ENCODE assay signal across 22 cellular contexts in genomic region chr11:119046489-119046888, GRCh38. TPM values are rescaled to one million over a fixed set of nuclear protein-coding genes. Genes with fewer than 3 reads are reported as not detected.
DNase-seq lines count a peak whose midpoint lies in the region; ATAC-seq, FAIRE-seq and TF ChIP-seq lines count a peak whose summit lies in the region.
"Had no signal": no experiment of that assay in that cellular context is flagged by ENCODE, and none has a peak within 500 bp of the region (broad histone marks: within the 10 kb centered on the region; RNA-seq: fewer than 3 reads in every experiment).

No MANE protein-coding gene starts in this region.

- peaks cover 12% of the 10 kb centered on the region for H3K4me1 Mint-ChIP-seq in activated CD4-positive, alpha-beta T cell treated with anti-CD3 and anti-CD28 coated beads, Interleukin-2, amount 10 ng/mL, durations not matched to agents 24 days and 14 days

- H3K4me2 ChIP-seq in K562 (ENCODE audit: insufficient read depth, low read length) (no peak overlapping the region), osteoblast (ENCODE audit: insufficient read depth, low read length) (no peak overlapping the region)
- H3K4me2 ChIP-seq: GM23338 had no signal

- no peak overlapping the region for H3K4me3 Mint-ChIP-seq in activated CD4-positive, alpha-beta T cell treated with anti-CD3 and anti-CD28 coated beads, Interleukin-2, amount 10 ng/mL, durations not matched to agents 24 days and 14 days
- H3K4me3 Mint-ChIP-seq: CD4-positive, CD25-positive, alpha-beta regulatory T cell; CD8-positive, alpha-beta memory T cell; GM23338 had no signal

- peaks cover 3% of the 10 kb centered on the region for H3K9me1 ChIP-seq in K562 (ENCODE audit: control insufficient read depth, insufficient read depth, low read length)

- BruUV-seq in K562 (replicated peaks; lab: Mats Ljungman, UMichigan): no TSS peak

- H4K20me1 ChIP-seq in K562 (replicated peaks; ENCODE audit: control insufficient read depth, insufficient read depth, low read length) (no peaks in the 10 kb centered on the region), osteoblast (ENCODE audit: insufficient read depth, low read length) (no peaks in the 10 kb centered on the region)

- no peak for TF ChIP-seq CTCF in K562 (IDR thresholded peaks at IDR 0.05 in 2 of 3, conservative IDR thresholded peaks at IDR 0.05 in 1 of 3; ENCODE audit: insufficient read depth in 2 of 3, low read depth in 1 of 3, low read length in 3 of 3)
- no peak for TF ChIP-seq CTCF in osteoblast (IDR thresholded peaks at IDR 0.05; ENCODE audit: extremely low read depth, low read depth, low read length)
- no peak for TF ChIP-seq CTCF in D721Med (IDR thresholded peaks at IDR 0.05; ENCODE audit: insufficient read depth, missing control alignments)

- H3K79me2 ChIP-seq in K562 (ENCODE audit: control insufficient read depth, insufficient read depth, low read length) (no peaks in the 10 kb centered on the region), osteoblast (ENCODE audit: insufficient read depth, low read length) (no peaks in the 10 kb centered on the region)

- no peak for ATAC-seq in K562
- ATAC-seq in GM18511 (IDR thresholded peaks at IDR 0.05; ENCODE audit: unreplicated experiment): no peak
- ATAC-seq: GM23338 had no signal

- CTCF ChIA-PET in K562 (lab: Yijun Ruan, JAX; ENCODE audit: low intra/inter-chr PET ratio): interaction anchor here (0.6 kb wide), 1 partner anchor 225 kb away, joined by 3 read pairs; no protein-coding TSS in a partner anchor

- H3K9me3 Mint-ChIP-seq in activated CD4-positive, alpha-beta T cell treated with anti-CD3 and anti-CD28 coated beads, Interleukin-2, amount 10 ng/mL, durations not matched to agents 24 days and 14 days: no peaks in the 10 kb centered on the region
- H3K9me3 Mint-ChIP-seq: CD4-positive, CD25-positive, alpha-beta regulatory T cell; CD8-positive, alpha-beta memory T cell; GM23338 had no signal

- in situ Hi-C loops in K562 (cut with MboI): no loop called here

- POLR2A ChIA-PET in K562 (lab: Yijun Ruan, JAX): interaction anchor here (1.1 to 9.3 kb wide), 5 partner anchors 8 to 48 kb away, joined by 3 to 132 read pairs (median 5); partner anchors contain the start of genes HYOU1 and VPS11

- no peak overlapping the region for H3K27ac Mint-ChIP-seq in activated CD4-positive, alpha-beta T cell treated with anti-CD3 and anti-CD28 coated beads, Interleukin-2, amount 10 ng/mL, durations not matched to agents 24 days and 14 days
- H3K27ac Mint-ChIP-seq: CD4-positive, CD25-positive, alpha-beta regulatory T cell; CD8-positive, alpha-beta memory T cell; GM23338 had no signal

- H3K9me3 ChIP-seq in K562 (replicated peaks; ENCODE audit: control insufficient read depth, insufficient read depth, low read depth, low read length): no peaks in the 10 kb centered on the region
- H3K9me3 ChIP-seq in osteoblast (ENCODE audit: low read depth, low read length): no peaks in the 10 kb centered on the region
- H3K9me3 ChIP-seq: BE2C had no signal

- H3K36me3 Mint-ChIP-seq in activated CD4-positive, alpha-beta T cell treated with anti-CD3 and anti-CD28 coated beads, Interleukin-2, amount 10 ng/mL, durations not matched to agents 24 days and 14 days (ENCODE audit: low read depth): peaks cover 58% of the 10 kb centered on the region

- intact Hi-C loops in K562 (cut with micrococcal nuclease): no loop called here
- intact Hi-C loops in activated CD4-positive, alpha-beta T cell treated with anti-CD3 and anti-CD28 coated beads, Interleukin-2, amount 10 ng/mL, durations not matched to agents 24 days and 14 days (cut with micrococcal nuclease): no loop called here

- DNase-seq in GM12892 (ENCODE audit: insufficient read length): no peak
- DNase-seq in K562 (ENCODE audit: extremely low read depth in 1 of 4, low spot score in 3 of 4): peak in 2 of 4 experiments; percentile 4 to 5
- DNase-seq in osteoblast (ENCODE audit: insufficient read length, low spot score, missing footprints): peak; percentile 71
- no peak for DNase-seq in D721Med (ENCODE audit: insufficient read length, low spot score)
- DNase-seq in activated CD4-positive, alpha-beta T cell treated with anti-CD3 and anti-CD28 coated beads, Interleukin-2, amount 10 ng/mL, durations not matched to agents 24 days and 14 days: no peak
- DNase-seq: ACHN; BE2C; C1 segment of cervical spinal cord; CD4-positive, CD25-positive, alpha-beta regulatory T cell; CD8-positive, alpha-beta memory T cell; COR-L47; HCEC 1CT; IMR-90; KBM-7 had no signal

- H3K27me3 Mint-ChIP-seq in activated CD4-positive, alpha-beta T cell treated with anti-CD3 and anti-CD28 coated beads, Interleukin-2, amount 10 ng/mL, durations not matched to agents 24 days and 14 days: no peaks in the 10 kb centered on the region
- H3K27me3 Mint-ChIP-seq: CD4-positive, CD25-positive, alpha-beta regulatory T cell; CD8-positive, alpha-beta memory T cell had no signal

- 98% methylated on average over 6 of the region's 6 CpGs for WGBS in K562 (ENCODE audit: insufficient coverage, low coverage, missing lambda C conversion rate)

- TF ChIP-seq RAD21 in K562 (CRISPR knock-in tag; conservative IDR thresholded peaks at IDR 0.05 in 1 of 2, IDR thresholded peaks at IDR 0.05 in 1 of 2): no peak

- no peak overlapping the region for H3K4me3 ChIP-seq in K562
- H3K4me3 ChIP-seq in osteoblast (ENCODE audit: insufficient read depth, low read length): no peak overlapping the region
- H3K4me3 ChIP-seq: GM23338 had no signal

- no peak overlapping the region for H2AFZ ChIP-seq in K562 (ENCODE audit: low read depth, low read length)
- H2AFZ ChIP-seq in osteoblast (ENCODE audit: low read length): no peak overlapping the region
- H2AFZ ChIP-seq: GM23338 had no signal

- no peak for TF ChIP-seq EP300 in K562 (IDR thresholded peaks at IDR 0.05; ENCODE audit: low read length)

- FAIRE-seq in GM12892 (lab: Jason Lieb, UNC) (no peak), K562 (lab: Jason Lieb, UNC) (no peak), D721Med (lab: Jason Lieb, UNC) (no peak)
- FAIRE-seq: A204.1, G401.6, GM12891, GM18507, H54 had no signal

- no peak overlapping the region for H3K9ac ChIP-seq in K562 (ENCODE audit: insufficient read depth in 1 of 2, low read depth in 2 of 2, low read length in 2 of 2)

- TF ChIP-seq POLR2A in GM12892 (IDR thresholded peaks at IDR 0.05; ENCODE audit: low read depth, low read length) (0 out of 2 replicates have a peak, but pooled peaks have one; percentile 28), K562 (conservative IDR thresholded peaks at IDR 0.05) (no peak)

- no peaks in the 10 kb centered on the region for H3K27me3 ChIP-seq in K562 (ENCODE audit: control insufficient read depth in 2 of 2, insufficient read depth in 2 of 2, low read length in 2 of 2)
- H3K27me3 ChIP-seq in osteoblast (ENCODE audit: insufficient read depth, low read length): no peaks in the 10 kb centered on the region
- H3K27me3 ChIP-seq: BE2C had no signal

- H3K36me3 ChIP-seq in K562 (ENCODE audit: control insufficient read depth, insufficient read depth, low read length): peaks cover 72% of the 10 kb centered on the region
- peaks cover 66% of the 10 kb centered on the region for H3K36me3 ChIP-seq in osteoblast (ENCODE audit: insufficient read depth, low read length)

- H3K4me1 ChIP-seq in K562 (replicated peaks in 1 of 2; ENCODE audit: control insufficient read depth in 2 of 2, insufficient read depth in 2 of 2, low read length in 2 of 2): peaks cover 0 to 4% of the 10 kb centered on the region in 2 experiments; a peak in 2 of 5 replicates
- H3K4me1 ChIP-seq in osteoblast (ENCODE audit: insufficient read depth, low read length): no peaks in the 10 kb centered on the region
- H3K4me1 ChIP-seq: BE2C had no signal

- H3K27ac ChIP-seq in K562 (ENCODE audit: extremely low read depth, low read depth, low read length) (no peak overlapping the region), osteoblast (ENCODE audit: low read depth, low read length) (no peak overlapping the region)
- H3K27ac ChIP-seq: HL-60 had no signal

RNA-seq across cellular contexts. Expression of gene HYOU1, which starts 10.5 kb away (rescaled TPM):
- polyA plus RNA-seq in GM12892 (2012; ENCODE audit: missing spikeins): 61.7 TPM
- 358 and 605 TPM in 2 replicates for total RNA-seq in K562 (2011; cell fraction: chromatin; rRNA removed; ENCODE audit: low replicate concordance)
- total RNA-seq in K562 (2011; cell fraction: nucleolus; rRNA removed): 442 and 449 TPM in 2 replicates
- 467 and 490 TPM in 2 replicates for total RNA-seq in K562 (2011; cell fraction: nucleoplasm; rRNA removed)
- total RNA-seq in K562 (2014; rRNA removed) (128 and 132 TPM in 2 replicates), K562 (2014; rRNA removed; fragmentation: Illumina TruSeq; extraction: Trizol) (95.2 and 104 TPM in 2 replicates), K562 (2015; rRNA removed; fragmentation: Illumina TruSeq; extraction: Trizol) (124 and 125 TPM in 2 replicates), K562 (2021) (193 and 197 TPM in 2 replicates), osteoblast (94.9 and 117 TPM in 2 replicates)
- polyA plus RNA-seq in K562 (2011; rRNA removed) (159 and 196 TPM in 2 replicates), K562 (2014; fragmentation: Illumina TruSeq; extraction: Trizol) (180 and 197 TPM in 2 replicates), K562 (2014; fragmentation: Nextera tagmentation; extraction: Ambion mirVana) (10 to 100 TPM; 19.5 to 46.2 TPM), K562 (2014; rRNA removed) (145 and 151 TPM in 2 replicates)
- polyA plus RNA-seq in K562 (2011; cell fraction: cytosol; rRNA removed): 195 and 205 TPM in 2 replicates
- 158 and 198 TPM in 2 replicates for polyA plus RNA-seq in K562 (2011; cell fraction: nucleus; rRNA removed)
- polyA plus RNA-seq in K562 (2012): 135 and 352 TPM in 2 replicates
- 167 and 177 TPM in 2 replicates for polyA minus RNA-seq in K562 (2011; rRNA and poly(A)+ RNA removed)
- polyA minus RNA-seq in K562 (2011; cell fraction: cytosol; rRNA and poly(A)+ RNA removed): 92.7 and 93.6 TPM in 2 replicates
- 42.5 and 79.6 TPM in 2 replicates for polyA minus RNA-seq in K562 (2011; cell fraction: nucleus; rRNA and poly(A)+ RNA removed)
- 193 and 203 TPM in 2 replicates for total RNA-seq in activated CD4-positive, alpha-beta T cell treated with anti-CD3 and anti-CD28 coated beads, Interleukin-2, amount 10 ng/mL, durations not matched to agents 24 days and 14 days

RNA-seq across cellular contexts. Expression of gene SLC37A4, which starts 15.8 kb away (rescaled TPM):
- 32.5 TPM for polyA plus RNA-seq in GM12892 (2012; ENCODE audit: missing spikeins)
- 93.5 and 200 TPM in 2 replicates for total RNA-seq in K562 (2011; cell fraction: chromatin; rRNA removed; ENCODE audit: low replicate concordance)
- 179 and 193 TPM in 2 replicates for total RNA-seq in K562 (2011; cell fraction: nucleolus; rRNA removed)
- 133 and 149 TPM in 2 replicates for total RNA-seq in K562 (2011; cell fraction: nucleoplasm; rRNA removed)
- total RNA-seq in K562 (2014; rRNA removed): 27.9 and 34.1 TPM in 2 replicates
- 34.5 and 35.7 TPM in 2 replicates for total RNA-seq in K562 (2014; rRNA removed; fragmentation: Illumina TruSeq; extraction: Trizol)
- total RNA-seq in K562 (2015; rRNA removed; fragmentation: Illumina TruSeq; extraction: Trizol): 27.9 and 28.2 TPM in 2 replicates
- 48.8 and 49.8 TPM in 2 replicates for total RNA-seq in K562 (2021)
- 73.9 and 87.9 TPM in 2 replicates for polyA plus RNA-seq in K562 (2011; rRNA removed)
- polyA plus RNA-seq in K562 (2011; cell fraction: cytosol; rRNA removed): 125 and 133 TPM in 2 replicates
- 272 and 287 TPM in 2 replicates for polyA plus RNA-seq in K562 (2011; cell fraction: nucleus; rRNA removed)
- 36.4 and 40.1 TPM in 2 replicates for polyA plus RNA-seq in K562 (2012)
- 54.6 and 55.2 TPM in 2 replicates for polyA plus RNA-seq in K562 (2014; fragmentation: Illumina TruSeq; extraction: Trizol)
- polyA plus RNA-seq in K562 (2014; fragmentation: Nextera tagmentation; extraction: Ambion mirVana): 10 to 100 TPM; 24.7 to 40.7 TPM
- 54.6 and 55.0 TPM in 2 replicates for polyA plus RNA-seq in K562 (2014; rRNA removed)
- polyA minus RNA-seq in K562 (2011; rRNA and poly(A)+ RNA removed): 95.1 and 110 TPM in 2 replicates
- polyA minus RNA-seq in K562 (2011; cell fraction: cytosol; rRNA and poly(A)+ RNA removed): 31.7 and 35.4 TPM in 2 replicates
- polyA minus RNA-seq in K562 (2011; cell fraction: nucleus; rRNA and poly(A)+ RNA removed): 44.6 and 66.4 TPM in 2 replicates
- total RNA-seq in osteoblast: 13.0 and 14.8 TPM in 2 replicates
- total RNA-seq in activated CD4-positive, alpha-beta T cell treated with anti-CD3 and anti-CD28 coated beads, Interleukin-2, amount 10 ng/mL, durations not matched to agents 24 days and 14 days: 28.8 and 31.6 TPM in 2 replicates

RNA-seq across cellular contexts. Expression of gene VPS11, which starts 21.1 kb away (rescaled TPM):
- 26.5 TPM for polyA plus RNA-seq in GM12892 (2012; ENCODE audit: missing spikeins)
- 48.5 and 85.1 TPM in 2 replicates for total RNA-seq in K562 (2011; cell fraction: chromatin; rRNA removed; ENCODE audit: low replicate concordance)
- 45.9 and 54.7 TPM in 2 replicates for total RNA-seq in K562 (2011; cell fraction: nucleolus; rRNA removed)
- 43.9 and 49.8 TPM in 2 replicates for total RNA-seq in K562 (2011; cell fraction: nucleoplasm; rRNA removed)
- 31.2 and 38.7 TPM in 2 replicates for total RNA-seq in K562 (2014; rRNA removed)
- 20.4 and 23.0 TPM in 2 replicates for total RNA-seq in K562 (2014; rRNA removed; fragmentation: Illumina TruSeq; extraction: Trizol)
- total RNA-seq in K562 (2015; rRNA removed; fragmentation: Illumina TruSeq; extraction: Trizol): 31.3 and 33.5 TPM in 2 replicates
- 25.5 and 28.6 TPM in 2 replicates for total RNA-seq in K562 (2021)
- polyA plus RNA-seq in K562 (2011; rRNA removed): 14.1 and 16.7 TPM in 2 replicates
- 19.3 and 19.7 TPM in 2 replicates for polyA plus RNA-seq in K562 (2011; cell fraction: cytosol; rRNA removed)
- polyA plus RNA-seq in K562 (2011; cell fraction: nucleus; rRNA removed): 37.0 and 59.4 TPM in 2 replicates
- 30.8 and 37.2 TPM in 2 replicates for polyA plus RNA-seq in K562 (2012)
- 31.1 and 35.5 TPM in 2 replicates for polyA plus RNA-seq in K562 (2014; fragmentation: Illumina TruSeq; extraction: Trizol)
- 10 to 100 TPM; 19.7 to 31.6 TPM for polyA plus RNA-seq in K562 (2014; fragmentation: Nextera tagmentation; extraction: Ambion mirVana)
- polyA plus RNA-seq in K562 (2014; rRNA removed): 24.9 and 27.5 TPM in 2 replicates
- 20.5 and 26.5 TPM in 2 replicates for polyA minus RNA-seq in K562 (2011; rRNA and poly(A)+ RNA removed)
- polyA minus RNA-seq in K562 (2011; cell fraction: cytosol; rRNA and poly(A)+ RNA removed): 17.9 and 24.6 TPM in 2 replicates
- 16.6 and 18.9 TPM in 2 replicates for polyA minus RNA-seq in K562 (2011; cell fraction: nucleus; rRNA and poly(A)+ RNA removed)
- total RNA-seq in osteoblast: 35.1 and 37.1 TPM in 2 replicates
- 20.2 and 20.9 TPM in 2 replicates for total RNA-seq in activated CD4-positive, alpha-beta T cell treated with anti-CD3 and anti-CD28 coated beads, Interleukin-2, amount 10 ng/mL, durations not matched to agents 24 days and 14 days

RNA-seq across cellular contexts. Expression of gene TRAPPC4, which starts 27.9 kb away (rescaled TPM):
- polyA plus RNA-seq in GM12892 (2012; ENCODE audit: missing spikeins): 55.2 TPM
- 76.0 and 138 TPM in 2 replicates for total RNA-seq in K562 (2011; cell fraction: chromatin; rRNA removed; ENCODE audit: low replicate concordance)
- total RNA-seq in K562 (2011; cell fraction: nucleolus; rRNA removed): 134 and 149 TPM in 2 replicates
- total RNA-seq in K562 (2011; cell fraction: nucleoplasm; rRNA removed): 122 and 136 TPM in 2 replicates
- total RNA-seq in K562 (2014; rRNA removed) (132 and 142 TPM in 2 replicates), K562 (2014; rRNA removed; fragmentation: Illumina TruSeq; extraction: Trizol) (142 and 147 TPM in 2 replicates), K562 (2015; rRNA removed; fragmentation: Illumina TruSeq; extraction: Trizol) (137 and 139 TPM in 2 replicates), K562 (2021) (139 TPM in 2 replicates), osteoblast (42.3 and 48.0 TPM in 2 replicates)
- polyA plus RNA-seq in K562 (2011; rRNA removed) (205 and 232 TPM in 2 replicates), K562 (2014; fragmentation: Illumina TruSeq; extraction: Trizol) (121 and 127 TPM in 2 replicates), K562 (2014; fragmentation: Nextera tagmentation; extraction: Ambion mirVana) (100 to 1,000 TPM; 455 to 524 TPM), K562 (2014; rRNA removed) (152 and 159 TPM in 2 replicates)
- 349 and 363 TPM in 2 replicates for polyA plus RNA-seq in K562 (2011; cell fraction: cytosol; rRNA removed)
- 108 and 126 TPM in 2 replicates for polyA plus RNA-seq in K562 (2011; cell fraction: nucleus; rRNA removed)
- 139 and 188 TPM in 2 replicates for polyA plus RNA-seq in K562 (2012)
- 121 and 192 TPM in 2 replicates for polyA minus RNA-seq in K562 (2011; rRNA and poly(A)+ RNA removed)
- polyA minus RNA-seq in K562 (2011; cell fraction: cytosol; rRNA and poly(A)+ RNA removed): 33.1 and 51.2 TPM in 2 replicates
- polyA minus RNA-seq in K562 (2011; cell fraction: nucleus; rRNA and poly(A)+ RNA removed): 44.2 and 59.3 TPM in 2 replicates
- total RNA-seq in activated CD4-positive, alpha-beta T cell treated with anti-CD3 and anti-CD28 coated beads, Interleukin-2, amount 10 ng/mL, durations not matched to agents 24 days and 14 days: 141 and 151 TPM in 2 replicates

RNA-seq across cellular contexts. Expression of gene RPS25, which starts 28.3 kb away (rescaled TPM):
- 4,000 TPM for polyA plus RNA-seq in GM12892 (2012; ENCODE audit: missing spikeins)
- 136 and 201 TPM in 2 replicates for total RNA-seq in K562 (2011; cell fraction: chromatin; rRNA removed; ENCODE audit: low replicate concordance)
- total RNA-seq in K562 (2011; cell fraction: nucleolus; rRNA removed): 166 and 168 TPM in 2 replicates
- total RNA-seq in K562 (2011; cell fraction: nucleoplasm; rRNA removed): 272 and 420 TPM in 2 replicates
- 1,122 and 1,723 TPM in 2 replicates for total RNA-seq in K562 (2014; rRNA removed)
- 2,419 and 2,437 TPM in 2 replicates for total RNA-seq in K562 (2014; rRNA removed; fragmentation: Illumina TruSeq; extraction: Trizol)
- total RNA-seq in K562 (2015; rRNA removed; fragmentation: Illumina TruSeq; extraction: Trizol): 2,472 and 2,755 TPM in 2 replicates
- total RNA-seq in K562 (2021): 1,553 and 1,702 TPM in 2 replicates
- polyA plus RNA-seq in K562 (2011; rRNA removed): 1,393 and 1,573 TPM in 2 replicates
- polyA plus RNA-seq in K562 (2011; cell fraction: cytosol; rRNA removed): 686 and 1,751 TPM in 2 replicates
- polyA plus RNA-seq in K562 (2011; cell fraction: nucleus; rRNA removed): 283 and 578 TPM in 2 replicates
- 1,761 and 1,841 TPM in 2 replicates for polyA plus RNA-seq in K562 (2012)
- polyA plus RNA-seq in K562 (2014; fragmentation: Illumina TruSeq; extraction: Trizol): 2,166 and 3,143 TPM in 2 replicates
- polyA plus RNA-seq in K562 (2014; fragmentation: Nextera tagmentation; extraction: Ambion mirVana): 1,000 to 10,000 TPM; 2,471 to 2,886 TPM
- polyA plus RNA-seq in K562 (2014; rRNA removed): 2,239 and 5,486 TPM in 2 replicates
- 428 and 580 TPM in 2 replicates for polyA minus RNA-seq in K562 (2011; rRNA and poly(A)+ RNA removed)
- polyA minus RNA-seq in K562 (2011; cell fraction: cytosol; rRNA and poly(A)+ RNA removed): 641 and 694 TPM in 2 replicates
- 60.3 and 141 TPM in 2 replicates for polyA minus RNA-seq in K562 (2011; cell fraction: nucleus; rRNA and poly(A)+ RNA removed)
- 1,078 and 1,259 TPM in 2 replicates for total RNA-seq in osteoblast
- 1,641 and 1,650 TPM in 2 replicates for total RNA-seq in activated CD4-positive, alpha-beta T cell treated with anti-CD3 and anti-CD28 coated beads, Interleukin-2, amount 10 ng/mL, durations not matched to agents 24 days and 14 days
